ENCODE assay signal across 10 cellular contexts in the genomic region with DNA sequence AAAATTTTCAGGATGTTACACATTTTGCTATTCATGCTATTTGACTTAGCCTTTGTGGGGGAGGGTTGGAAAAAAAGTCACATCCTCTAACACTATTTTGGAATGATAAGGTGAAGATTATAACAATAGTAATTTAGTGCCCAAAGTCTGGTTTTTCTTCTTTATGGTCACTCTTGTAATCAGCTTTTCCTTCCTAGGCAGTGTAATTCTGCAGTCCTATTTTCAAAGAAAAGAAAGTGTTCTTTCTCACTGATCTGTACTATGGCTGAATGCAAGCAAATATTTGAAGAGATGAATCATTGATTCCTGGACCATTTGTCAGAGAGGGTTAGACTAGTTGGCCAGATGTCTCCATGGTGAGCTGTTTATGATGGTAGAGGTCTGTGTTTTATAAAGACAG. TPM values are rescaled to one million over a fixed set of nuclear protein-coding genes. Genes with fewer than 3 reads are reported as not detected.
DNase-seq lines count a peak whose midpoint lies in the region; FAIRE-seq and TF ChIP-seq lines count a peak whose summit lies in the region.
"Had no signal": no experiment of that assay in that cellular context is flagged by ENCODE, and none has a peak within 500 bp of the region (broad histone marks: within the 10 kb centered on the region; RNA-seq: fewer than 3 reads in every experiment).

No MANE protein-coding gene starts in this region.

- H3K27ac ChIP-seq in osteoblast (ENCODE audit: low read depth, low read length): peak overlapping the region; percentile 89

- no peak for TF ChIP-seq CTCF in osteoblast (IDR thresholded peaks at IDR 0.05; ENCODE audit: extremely low read depth, low read depth, low read length)

- peak overlapping the region; percentile 73 for H3K4me2 ChIP-seq in osteoblast (ENCODE audit: insufficient read depth, low read length)

- peaks cover 68% of the 10 kb centered on the region for H3K4me1 ChIP-seq in osteoblast (ENCODE audit: insufficient read depth, low read length)

- H3K9me3 ChIP-seq in osteoblast (ENCODE audit: low read depth, low read length): no peaks in the 10 kb centered on the region

- peak; percentile 51 for FAIRE-seq in endometrium (lab: Jason Lieb, UNC)
- FAIRE-seq: colon had no signal

- DNase-seq in Daoy (ENCODE audit: low read depth) (peak; percentile 82), NCI-H446 treated with DMSO at 0.1 percent for 48 hours (lab: John Stamatoyannopoulos, UW) (peak; percentile 35), osteoblast (ENCODE audit: insufficient read length, low spot score, missing footprints) (peak; percentile 91), T-helper 9 cell (no peak), medulla oblongata (ENCODE audit: extremely low spot score) (no peak), RPMI8226 (no peak)
- no peak for DNase-seq in NK-92 treated with Interleukin-12 subunit alpha and Interleukin-12 subunit beta, amount 100 ng/mL, for 24 hours (lab: John Stamatoyannopoulos, UW)
- DNase-seq: right cardiac atrium had no signal

- peaks cover 89% of the 10 kb centered on the region for H3K79me2 ChIP-seq in osteoblast (ENCODE audit: insufficient read depth, low read length)

- H3K36me3 ChIP-seq in osteoblast (ENCODE audit: insufficient read depth, low read length): no peaks in the 10 kb centered on the region

- peak overlapping the region; percentile 35 for H3K4me3 ChIP-seq in osteoblast (ENCODE audit: insufficient read depth, low read length)

- no peaks in the 10 kb centered on the region for H3K27me3 ChIP-seq in osteoblast (ENCODE audit: insufficient read depth, low read length)

- H4K20me1 ChIP-seq in osteoblast (ENCODE audit: insufficient read depth, low read length): peaks cover 5% of the 10 kb centered on the region

- H2AFZ ChIP-seq in osteoblast (ENCODE audit: low read length): no peak overlapping the region

RNA-seq across cellular contexts. Expression of a gene that starts 8.4 kb away (rescaled TPM):
- total RNA-seq in Daoy (2014; rRNA removed; shearing (Covaris generic)): 30.3 and 32.2 TPM in 2 replicates
- total RNA-seq in osteoblast: 51.6 and 57.2 TPM in 2 replicates

RNA-seq across cellular contexts. Expression of a gene that starts 8.7 kb away (rescaled TPM):
- total RNA-seq in Daoy (2014; rRNA removed; shearing (Covaris generic)): 112 and 120 TPM in 2 replicates
- total RNA-seq in osteoblast: 53.9 and 70.2 TPM in 2 replicates

RNA-seq across cellular contexts. Expression of a gene that starts 50.5 kb away (rescaled TPM):
- total RNA-seq in Daoy (2014; rRNA removed; shearing (Covaris generic)): 53.1 and 62.0 TPM in 2 replicates
- total RNA-seq in osteoblast: 85.8 and 88.4 TPM in 2 replicates

Comparison
In these comparisons a context has a peak if more than half of its experiments do, and no peak if none do; other contexts are left out.
1. DNase-seq: peak in Daoy (single experiment), NCI-H446 treated with DMSO at 0.1 percent for 48 hours (single experiment) and osteoblast (single experiment); none in T-helper 9 cell (single experiment), NK-92 treated with Interleukin-12 subunit alpha and Interleukin-12 subunit beta, amount 100 ng/mL, for 24 hours (single experiment), medulla oblongata (single experiment) and RPMI8226 (single experiment).